In genomic region chr4:62170235-62170634, GRCh38 we compare ENCODE assay signal across 27 cellular contexts.
"Had no signal": no experiment of that assay in that cellular context is flagged by ENCODE, and none has a peak within 500 bp of the region (broad histone marks: within the 10 kb centered on the region; RNA-seq: fewer than 3 reads in every experiment).

No MANE protein-coding gene starts in this region.

- H3K9me3 ChIP-seq: neutrophil, ovary, psoas muscle, right lobe of liver, sigmoid colon, stomach, thoracic aorta, thyroid gland, upper lobe of left lung, vagina had no signal

- H3K4me1 Mint-ChIP-seq: natural killer cell; nephron; stimulated activated effector memory CD8-positive, alpha-beta T cell treated with anti-CD3 and anti-CD28 coated beads, Interleukin-12 subunit alpha, Interleukin-12 subunit beta, amount 100 ng/mL, for 72 hours; stimulated activated naive B cell treated with anti-CD40 and anti-IgM and Interleukin-4, amounts not matched to agents 10 μg/mL and 1 μg/mL and 100 μg/mL, for 72 hours had no signal

- H3K4me1 ChIP-seq: parathyroid adenoma, psoas muscle, right lobe of liver, sigmoid colon, stomach, thyroid gland, tibial nerve, upper lobe of left lung, vagina had no signal

- H3K27ac Mint-ChIP-seq: natural killer cell; nephron; progenitor cell of endocrine pancreas; stimulated activated effector memory CD8-positive, alpha-beta T cell treated with anti-CD3 and anti-CD28 coated beads, Interleukin-12 subunit alpha, Interleukin-12 subunit beta, amount 100 ng/mL, for 72 hours; stimulated activated naive B cell treated with anti-CD40 and anti-IgM and Interleukin-4, amounts not matched to agents 10 μg/mL and 1 μg/mL and 100 μg/mL, for 72 hours; stimulated activated naive CD8-positive, alpha-beta T cell treated with anti-CD3 and anti-CD28 coated beads, Interleukin-15, Interleukin-2, amounts not matched to agents 100 ng/mL and 50 ng/mL, for 24 hours had no signal

- H2AFZ ChIP-seq: parathyroid adenoma had no signal

- H3K79me2 ChIP-seq: parathyroid adenoma had no signal

- H3K9ac ChIP-seq: parathyroid adenoma had no signal

- DNase-seq: natural killer cell; nucleus accumbens; ovary; psoas muscle; right cardiac atrium; right lobe of liver; sigmoid colon; small intestine; stimulated activated CD4-positive, alpha-beta T cell treated with anti-CD3 and anti-CD28 coated beads, Interleukin-15, amount 100 ng/mL, for 24 hours; stimulated activated CD4-positive, alpha-beta T cell treated with anti-CD3 and anti-CD28 coated beads, Interleukin-2, amount 100 ng/mL, for 24 hours; stimulated activated CD4-positive, alpha-beta T cell treated with anti-CD3 and anti-CD28 coated beads, Interleukin-2, amount 100 ng/mL, for 48 hours; stimulated activated CD4-positive, alpha-beta T cell treated with anti-CD3 and anti-CD28 coated beads, Interleukin-4, amount 100 ng/mL, for 24 hours; stimulated activated naive B cell treated with anti-CD40 and anti-IgM and Interleukin-4, amounts not matched to agents 10 μg/mL and 1 μg/mL and 100 μg/mL, for 72 hours; stimulated activated naive CD4-positive, alpha-beta T cell treated with Interleukin-2 at 50 U/mL for 16 hours; stomach; thyroid gland; trophoblast cell; upper lobe of left lung had no signal

- H3K27me3 Mint-ChIP-seq: progenitor cell of endocrine pancreas; stimulated activated naive B cell treated with anti-CD40 and anti-IgM and Interleukin-4, amounts not matched to agents 10 μg/mL and 1 μg/mL and 100 μg/mL, for 72 hours; stimulated activated naive CD8-positive, alpha-beta T cell treated with anti-CD3 and anti-CD28 coated beads, Interleukin-15, Interleukin-2, amounts not matched to agents 100 ng/mL and 50 ng/mL, for 24 hours had no signal

- H3K36me3 Mint-ChIP-seq: natural killer cell; stimulated activated effector memory CD8-positive, alpha-beta T cell treated with anti-CD3 and anti-CD28 coated beads, Interleukin-12 subunit alpha, Interleukin-12 subunit beta, amount 100 ng/mL, for 72 hours; stimulated activated naive B cell treated with anti-CD40 and anti-IgM and Interleukin-4, amounts not matched to agents 10 μg/mL and 1 μg/mL and 100 μg/mL, for 72 hours had no signal

- H3K36me3 ChIP-seq: neutrophil, ovary, right lobe of liver, sigmoid colon, stomach, thoracic aorta, thyroid gland, tibial nerve, upper lobe of left lung, vagina had no signal

- H3K4me3 ChIP-seq: ovary, psoas muscle, right lobe of liver, sigmoid colon, stomach, thoracic aorta, thyroid gland, tibial nerve, upper lobe of left lung, vagina had no signal

- H3K27ac ChIP-seq: neutrophil, ovary, parathyroid adenoma, psoas muscle, right lobe of liver, sigmoid colon, stomach, thoracic aorta, thyroid gland, tibial nerve, upper lobe of left lung, vagina had no signal

- H3K27me3 ChIP-seq: neutrophil, ovary, right lobe of liver, sigmoid colon, stomach, thyroid gland, tibial nerve, upper lobe of left lung, vagina had no signal

- H3K4me3 Mint-ChIP-seq: natural killer cell; nephron; stimulated activated effector memory CD8-positive, alpha-beta T cell treated with anti-CD3 and anti-CD28 coated beads, Interleukin-12 subunit alpha, Interleukin-12 subunit beta, amount 100 ng/mL, for 72 hours; stimulated activated naive B cell treated with anti-CD40 and anti-IgM and Interleukin-4, amounts not matched to agents 10 μg/mL and 1 μg/mL and 100 μg/mL, for 72 hours; stimulated activated naive CD8-positive, alpha-beta T cell treated with anti-CD3 and anti-CD28 coated beads, Interleukin-15, Interleukin-2, amounts not matched to agents 100 ng/mL and 50 ng/mL, for 24 hours had no signal

- ATAC-seq: natural killer cell; psoas muscle; right cardiac atrium; right lobe of liver; stimulated activated effector memory CD8-positive, alpha-beta T cell treated with anti-CD3 and anti-CD28 coated beads, Interleukin-12 subunit alpha, Interleukin-12 subunit beta, amount 100 ng/mL, for 72 hours; stimulated activated naive B cell treated with anti-CD40 and anti-IgM and Interleukin-4, amounts not matched to agents 10 μg/mL and 1 μg/mL and 100 μg/mL, for 72 hours had no signal
